15 cellular contexts compared by ENCODE assay signal in genomic region chr5:160333726-160334125, GRCh38. TPM values are rescaled to one million over a fixed set of nuclear protein-coding genes. Genes with fewer than 3 reads are reported as not detected.
DNase-seq lines count a peak whose midpoint lies in the region; TF ChIP-seq lines count a peak whose summit lies in the region.
"Had no signal": no experiment of that assay in that cellular context is flagged by ENCODE, and none has a peak within 500 bp of the region (broad histone marks: within the 10 kb centered on the region; RNA-seq: fewer than 3 reads in every experiment).

No MANE protein-coding gene starts in this region.

- H2BK120ac ChIP-seq in mesendoderm (ENCODE audit: low read depth, low read length) = no peak overlapping the region

- no peak overlapping the region for H3K4me3 ChIP-seq in cardiac fibroblast (replicated peaks in 1 of 2; ENCODE audit: low read depth in 2 of 2, low read length in 2 of 2)
- H3K4me3 ChIP-seq in mesendoderm (ENCODE audit: low read length) = no peak overlapping the region
- H3K4me3 ChIP-seq: MG63 had no signal

- H2BK15ac ChIP-seq in mesendoderm (replicated peaks; ENCODE audit: low read depth) = no peak overlapping the region

- DNase-seq in CD1c-positive myeloid dendritic cell (ENCODE audit: extremely low spot score) = peak; percentile 93
- DNase-seq in NOMO-1 treated with DMSO at 0.1 percent for 48 hours (lab: John Stamatoyannopoulos, UW; ENCODE audit: unreplicated experiment) = peak; percentile 91
- peak; percentile 21 to 79 for DNase-seq in cardiac fibroblast (ENCODE audit: low read depth in 2 of 2)
- no peak for DNase-seq in mesendoderm
- DNase-seq in activated T-cell treated with anti-CD3 and anti-CD28 coated beads, Interleukin-2, amount 50 U/mL, for 48 hours = no peak
- no peak for DNase-seq in NCI-H187 treated with DMSO at 0.1 percent for 48 hours (lab: John Stamatoyannopoulos, UW)
- DNase-seq in GM20000 (ENCODE audit: low spot score) = no peak
- no peak for DNase-seq in activated gamma-delta T cell (lab: John Stamatoyannopoulos, UW)
- DNase-seq: activated CD4-positive, alpha-beta memory T cell treated with anti-CD3 and anti-CD28 coated beads, Interleukin-2, amount 10 ng/mL, durations not matched to agents 7 days and 5 days; aorta; DND-41; effector CD4-positive, alpha-beta T cell; MG63; midbrain; SK-N-SH had no signal

- no peak overlapping the region for H3K27ac ChIP-seq in mesendoderm (ENCODE audit: low read depth, low read length)

- no peak overlapping the region for H4K8ac ChIP-seq in mesendoderm (ENCODE audit: low read depth, low read length)

- no peaks in the 10 kb centered on the region for H3K27me3 ChIP-seq in mesendoderm (ENCODE audit: insufficient read depth, low read length, poor library complexity)

- H2AK5ac ChIP-seq in mesendoderm (ENCODE audit: low read length) = no peak overlapping the region

- no peaks in the 10 kb centered on the region for H3K79me2 ChIP-seq in mesendoderm (ENCODE audit: control insufficient read depth, insufficient read depth, low read length)

- H4K5ac ChIP-seq in mesendoderm (ENCODE audit: low read length) = no peak overlapping the region

- H3K79me1 ChIP-seq in mesendoderm (ENCODE audit: low read length) = no peaks in the 10 kb centered on the region

- no peak overlapping the region for H3K9ac ChIP-seq in mesendoderm (ENCODE audit: low read length)
- H3K9ac ChIP-seq: SK-N-SH had no signal

- H3K4me2 ChIP-seq in mesendoderm (ENCODE audit: low read length) = no peak overlapping the region
- H3K4me2 ChIP-seq: SK-N-SH had no signal

- H3K4me1 ChIP-seq in mesendoderm (ENCODE audit: control insufficient read depth, low read depth, low read length) = no peaks in the 10 kb centered on the region

- no peak overlapping the region for H3K4ac ChIP-seq in mesendoderm (ENCODE audit: low read depth, low read length)

- H3K36me3 ChIP-seq in mesendoderm (ENCODE audit: control insufficient read depth, insufficient read depth, low read length) = no peaks in the 10 kb centered on the region
- H3K36me3 ChIP-seq: MG63 had no signal

- H3K23ac ChIP-seq in mesendoderm (ENCODE audit: low read length) = peak overlapping the region; percentile 94

- H2BK5ac ChIP-seq in mesendoderm (ENCODE audit: low read length) = no peak overlapping the region

- no CpG with 5 or more reads among the region's 3 CpGs for WGBS in mesendoderm (ENCODE audit: extremely low coverage, insufficient coverage, low lambda C conversion rate)

- TF ChIP-seq CTCF in cardiac fibroblast (IDR thresholded peaks at IDR 0.05; ENCODE audit: low read depth, low read length) (no peak), GM20000 (IDR thresholded peaks at IDR 0.05; ENCODE audit: extremely low read depth, missing control alignments) (no peak)

- no peak overlapping the region for H3K56ac ChIP-seq in mesendoderm (ENCODE audit: low read length)

- no peak overlapping the region for H3K18ac ChIP-seq in mesendoderm (ENCODE audit: low read length)

RNA-seq across cellular contexts. Expression of gene CCNJL, which starts 21.4 kb away (rescaled TPM):
- 15.1 TPM for polyA plus RNA-seq in mesendoderm (2013, experiment 1 of 2)
- polyA plus RNA-seq in mesendoderm (2013, experiment 2 of 2) = 16.2 TPM

RNA-seq across cellular contexts. Expression of gene C1QTNF2, which starts 36.7 kb away (rescaled TPM):
- 0.35 TPM for polyA plus RNA-seq in mesendoderm (2013, experiment 1 of 2)
- 0.38 TPM for polyA plus RNA-seq in mesendoderm (2013, experiment 2 of 2)

Comparison
In these comparisons a context has a peak if more than half of its experiments do, and no peak if none do; other contexts are left out.
1. DNase-seq: peak in CD1c-positive myeloid dendritic cell (single experiment), NOMO-1 treated with DMSO at 0.1 percent for 48 hours (single experiment) and cardiac fibroblast (2 of 2); none in mesendoderm (single experiment), activated T-cell treated with anti-CD3 and anti-CD28 coated beads, Interleukin-2, amount 50 U/mL, for 48 hours (0 of 2), NCI-H187 treated with DMSO at 0.1 percent for 48 hours (single experiment), GM20000 (single experiment) and activated gamma-delta T cell (single experiment).